21 cellular contexts compared by ENCODE assay signal in the genomic region with DNA sequence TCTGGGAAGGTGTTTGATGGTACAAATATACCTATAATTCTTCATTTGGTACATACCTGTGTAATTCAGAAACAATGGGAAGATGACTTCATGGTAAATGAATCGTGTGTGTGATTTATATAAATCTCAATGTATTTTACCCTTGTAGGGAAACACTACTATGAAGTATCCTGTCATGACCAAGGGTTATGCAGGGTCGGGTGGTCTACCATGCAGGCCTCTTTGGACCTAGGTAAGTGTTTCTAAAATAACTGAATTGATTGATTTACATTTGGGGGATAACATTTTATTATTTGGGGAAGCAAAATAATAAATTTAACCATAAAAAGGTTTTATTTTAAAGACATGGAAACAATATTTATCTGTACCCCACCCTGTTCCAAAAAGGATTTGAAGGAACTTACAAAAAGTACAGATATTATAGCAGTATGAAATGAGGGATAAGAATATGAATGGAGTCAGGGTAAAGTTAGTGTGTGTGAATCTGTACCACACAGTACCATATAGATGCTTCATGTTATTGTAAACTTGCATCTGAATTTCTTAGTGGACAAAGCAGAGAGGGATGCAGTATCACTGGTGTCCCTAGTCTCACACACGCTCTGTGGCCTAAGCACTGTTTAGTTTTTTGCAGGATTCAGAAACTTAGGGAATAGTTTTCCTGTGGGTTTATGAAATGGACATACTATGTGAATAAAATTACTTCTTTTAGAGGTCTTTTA. TPM values are rescaled to one million over a fixed set of nuclear protein-coding genes. Genes with fewer than 3 reads are reported as not detected.
DNase-seq lines count a peak whose midpoint lies in the region; ATAC-seq, FAIRE-seq and TF ChIP-seq lines count a peak whose summit lies in the region.
"Had no signal": no experiment of that assay in that cellular context is flagged by ENCODE, and none has a peak within 500 bp of the region (broad histone marks: within the 10 kb centered on the region; RNA-seq: fewer than 3 reads in every experiment).

No MANE protein-coding gene starts in this region.

- BruUV-seq in MCF 10A (replicated peaks; lab: Mats Ljungman, UMichigan): no TSS peak

- H3K27me3 Mint-ChIP-seq in MCF 10A (ENCODE audit: insufficient read depth, unreplicated experiment) (no peaks in the 10 kb centered on the region), glutamatergic neuron (ENCODE audit: unreplicated experiment) (peaks cover 3% of the 10 kb centered on the region)
- H3K27me3 Mint-ChIP-seq: B cell; CD4-positive, alpha-beta T cell had no signal

- no peaks in the 10 kb centered on the region for H3K4me1 Mint-ChIP-seq in MCF 10A (ENCODE audit: insufficient read depth, unreplicated experiment)
- peaks cover 27% of the 10 kb centered on the region for H3K4me1 Mint-ChIP-seq in glutamatergic neuron (ENCODE audit: low read depth, unreplicated experiment)
- H3K4me1 Mint-ChIP-seq: B cell had no signal

- H3K4me1 ChIP-seq in breast epithelium: no peaks in the 10 kb centered on the region
- H3K4me1 ChIP-seq: A549; BLaER1 treated with 17β-estradiol and CSF1 and Interleukin-3, amounts not matched to agents 10 nM and 100 nM; Caco-2 had no signal

- H3K4me3 Mint-ChIP-seq in MCF 10A (ENCODE audit: unreplicated experiment) (no peak overlapping the region), glutamatergic neuron (ENCODE audit: unreplicated experiment) (no peak overlapping the region)
- H3K4me3 Mint-ChIP-seq: B cell; CD4-positive, alpha-beta T cell; CD8-positive, alpha-beta T cell had no signal

- CTCF ChIA-PET in MCF 10A (lab: Yijun Ruan, JAX): interaction anchor here (0.6 kb wide), 1 partner anchor 34 kb away, joined by 5 read pairs; no protein-coding TSS in a partner anchor

- no peaks in the 10 kb centered on the region for H3K27me3 ChIP-seq in breast epithelium
- H3K27me3 ChIP-seq: BLaER1 treated with 17β-estradiol and CSF1 and Interleukin-3, amounts not matched to agents 10 nM and 100 nM had no signal

- POLR2A ChIA-PET in MCF 10A (lab: Yijun Ruan, JAX): no interaction called here

- peak; percentile 20 for FAIRE-seq in GM12891 (lab: Jason Lieb, UNC)
- FAIRE-seq: A549, D721Med, GM12878, GM19239 had no signal

- H3K36me3 Mint-ChIP-seq in MCF 10A (ENCODE audit: insufficient read depth, unreplicated experiment): peaks cover 99% of the 10 kb centered on the region
- H3K36me3 Mint-ChIP-seq in glutamatergic neuron (ENCODE audit: unreplicated experiment): peaks cover 10% of the 10 kb centered on the region

- H3K27ac ChIP-seq in breast epithelium: no peak overlapping the region
- H3K27ac ChIP-seq: 22Rv1; A549; BLaER1 treated with 17β-estradiol and CSF1 and Interleukin-3, amounts not matched to agents 10 nM and 100 nM; C4-2B had no signal

- TF ChIP-seq POLR2A in breast epithelium (IDR thresholded peaks at IDR 0.05): no peak
- TF ChIP-seq POLR2A in GM12891 (IDR thresholded peaks at IDR 0.05; ENCODE audit: low read depth, low read length): no peak

- ATAC-seq in HG03139 (IDR thresholded peaks at IDR 0.05; ENCODE audit: unreplicated experiment): no peak
- ATAC-seq: A549; CD8-positive, alpha-beta T cell; GM12878 had no signal

- H3K9me3 ChIP-seq in breast epithelium: no peaks in the 10 kb centered on the region
- H3K9me3 ChIP-seq: A549; BLaER1 treated with 17β-estradiol and CSF1 and Interleukin-3, amounts not matched to agents 10 nM and 100 nM; Caco-2 had no signal

- H3K27ac Mint-ChIP-seq in MCF 10A (ENCODE audit: low read depth, unreplicated experiment): peak overlapping the region; percentile 40
- H3K27ac Mint-ChIP-seq in glutamatergic neuron (ENCODE audit: unreplicated experiment): peak overlapping the region; percentile 53
- H3K27ac Mint-ChIP-seq: B cell; CD4-positive, alpha-beta T cell; CD8-positive, alpha-beta T cell had no signal

- H3K4me3 ChIP-seq in breast epithelium: no peak overlapping the region
- H3K4me3 ChIP-seq: A549; BLaER1 treated with 17β-estradiol and CSF1 and Interleukin-3, amounts not matched to agents 10 nM and 100 nM; GM12878 had no signal

- DNase-seq in MCF 10A (ENCODE audit: unreplicated experiment) (no peak), breast epithelium (ENCODE audit: low spot score in 2 of 2) (no peak), GM12891 (ENCODE audit: insufficient read length, low spot score) (no peak), glutamatergic neuron (no peak)
- DNase-seq: AML-193; Caco-2; Calu3; CD4-positive, alpha-beta T cell; CD8-positive, alpha-beta T cell; DND-41; EL; GDM1 had no signal

- H3K36me3 ChIP-seq in breast epithelium: peaks cover 30% of the 10 kb centered on the region

- H3K9me3 Mint-ChIP-seq in MCF 10A (ENCODE audit: unreplicated experiment) (no peaks in the 10 kb centered on the region), glutamatergic neuron (ENCODE audit: unreplicated experiment) (peaks cover 6% of the 10 kb centered on the region)
- H3K9me3 Mint-ChIP-seq: CD4-positive, alpha-beta T cell; CD8-positive, alpha-beta T cell had no signal

- no peak for TF ChIP-seq CTCF in MCF 10A (IDR thresholded peaks at IDR 0.05; ENCODE audit: unreplicated experiment)
- no peak for TF ChIP-seq CTCF in breast epithelium (IDR thresholded peaks at IDR 0.05)
- no peak for TF ChIP-seq CTCF in glutamatergic neuron (IDR thresholded peaks at IDR 0.05; ENCODE audit: partially characterized antibody, unreplicated experiment)

- intact Hi-C loops in MCF 10A (cut with micrococcal nuclease) (no loop called here), breast epithelium (cut with DNase I; ENCODE audit: low total_unique reads) (no loop called here)

TF ChIP-seq in GM12891, 5 proteins besides CTCF, POLR2A, EP300 and RAD21:
- TF ChIP-seq SPI1 (IDR thresholded peaks at IDR 0.05; ENCODE audit: low read depth, low read length) (no peak), TAF1 (IDR thresholded peaks at IDR 0.05; ENCODE audit: low read depth, low read length) (no peak), PAX5 (IDR thresholded peaks at IDR 0.05; ENCODE audit: insufficient read depth, low read length, severe bottlenecking) (no peak), POU2F2 (IDR thresholded peaks at IDR 0.05; ENCODE audit: low read depth, low read length) (no peak), POLR2AphosphoS5 (IDR thresholded peaks at IDR 0.05; ENCODE audit: low read depth, low read length) (no peak)

RNA-seq across cellular contexts. Expression of gene DDX1, which starts 11.5 kb away (rescaled TPM):
- total RNA-seq in MCF 10A (2022): 97.8 and 119 TPM in 2 replicates
- total RNA-seq in breast epithelium: 10 to 100 TPM; 57.4 to 72.6 (median 71.0) TPM
- 60.9 TPM for polyA plus RNA-seq in GM12891 (2012; ENCODE audit: low read depth, missing spikeins)
- total RNA-seq in glutamatergic neuron (ENCODE audit: unreplicated experiment): 255 TPM

RNA-seq across cellular contexts. Expression of gene NBAS, which starts 42.1 kb away (rescaled TPM):
- 46.4 and 55.6 TPM in 2 replicates for total RNA-seq in MCF 10A (2022)
- total RNA-seq in breast epithelium: 10 to 100 TPM; 44.9 to 59.1 (median 45.1) TPM
- 17.7 TPM for polyA plus RNA-seq in GM12891 (2012; ENCODE audit: low read depth, missing spikeins)
- total RNA-seq in glutamatergic neuron (ENCODE audit: unreplicated experiment): 46.1 TPM
